Comparison of ENCODE assay signal across 17 cellular contexts in genomic region chr3:187072102-187072501, GRCh38.
DNase-seq lines count a peak whose midpoint lies in the region; ATAC-seq and TF ChIP-seq lines count a peak whose summit lies in the region.
"Had no signal": no experiment of that assay in that cellular context is flagged by ENCODE, and none has a peak within 500 bp of the region (broad histone marks: within the 10 kb centered on the region; RNA-seq: fewer than 3 reads in every experiment).

No MANE protein-coding gene starts in this region.

- peaks cover 11% of the 10 kb centered on the region for H3K36me3 ChIP-seq in cardiac muscle cell
- peaks cover 30% of the 10 kb centered on the region for H3K36me3 ChIP-seq in thymus (ENCODE audit: control insufficient read depth, insufficient read depth)
- peaks cover 22 to 67% (median 50%) of the 10 kb centered on the region in 3 donors for H3K36me3 ChIP-seq in tibial artery

- H3K27me3 Mint-ChIP-seq in activated naive CD8-positive, alpha-beta T cell treated with anti-CD3 and anti-CD28 coated beads, Interleukin-2, amount 10 ng/mL, durations not matched to agents 7 days and 5 days: no peaks in the 10 kb centered on the region

- no peak for ATAC-seq in Right ventricle myocardium superior (ENCODE audit: poor library complexity)
- peak; percentile 22 for ATAC-seq in activated naive CD8-positive, alpha-beta T cell treated with anti-CD3 and anti-CD28 coated beads, Interleukin-2, amount 10 ng/mL, durations not matched to agents 7 days and 5 days (ENCODE audit: low read depth)

- peaks cover 7% of the 10 kb centered on the region for H3K4me1 Mint-ChIP-seq in activated naive CD8-positive, alpha-beta T cell treated with anti-CD3 and anti-CD28 coated beads, Interleukin-2, amount 10 ng/mL, durations not matched to agents 7 days and 5 days
- H3K4me1 Mint-ChIP-seq: nephron progenitor cell had no signal

- DNase-seq in cardiac muscle cell (ENCODE audit: low read depth in 1 of 2, low spot score in 1 of 2): no peak
- no peak for DNase-seq in Right ventricle myocardium superior
- peak; percentile 76 for DNase-seq in NAMALWA (ENCODE audit: low spot score)
- DNase-seq in activated naive CD8-positive, alpha-beta T cell treated with anti-CD3 and anti-CD28 coated beads, Interleukin-2, amount 10 ng/mL, durations not matched to agents 7 days and 5 days: no peak
- no peak for DNase-seq in dorsolateral prefrontal cortex
- no peak for DNase-seq in activated CD8-positive, alpha-beta memory T cell treated with anti-CD3 and anti-CD28 coated beads for 24 hours
- no peak for DNase-seq in tibial artery
- DNase-seq: activated CD8-positive, alpha-beta memory T cell treated with anti-CD3 and anti-CD28 coated beads, Interleukin-2, amount 50 U/mL, for 4 hours; H9; islet precursor cell; mesenchymal stem cell; NCI-H187; nephron progenitor cell; retina; stimulated activated CD4-positive, alpha-beta T cell treated with anti-CD3 and anti-CD28 coated beads, Interleukin-15, amount 100 ng/mL, for 24 hours; T-helper 1 cell had no signal

- intact Hi-C loops in Right ventricle myocardium superior (cut with DNase I): no loop called here
- intact Hi-C loops in dorsolateral prefrontal cortex (cut with DNase I): no loop called here
- intact Hi-C loops in tibial artery (cut with DNase I; ENCODE audit: low total_unique reads): no loop called here

- H3K9me3 Mint-ChIP-seq in activated naive CD8-positive, alpha-beta T cell treated with anti-CD3 and anti-CD28 coated beads, Interleukin-2, amount 10 ng/mL, durations not matched to agents 7 days and 5 days: no peaks in the 10 kb centered on the region
- H3K9me3 Mint-ChIP-seq: H9 had no signal

- H3K9me3 ChIP-seq in cardiac muscle cell (ENCODE audit: low read depth) (no peaks in the 10 kb centered on the region), thymus (ENCODE audit: control insufficient read depth) (no peaks in the 10 kb centered on the region), tibial artery (no peaks in the 10 kb centered on the region)

- POLR2A ChIA-PET in activated naive CD8-positive, alpha-beta T cell treated with anti-CD3 and anti-CD28 coated beads, Interleukin-2, amount 10 ng/mL, durations not matched to agents 7 days and 5 days (lab: Charles Lee): interaction anchor here (1.0 kb wide), 1 partner anchor 45 kb away, joined by 3 read pairs; no protein-coding TSS in a partner anchor

- H3K36me3 Mint-ChIP-seq in activated naive CD8-positive, alpha-beta T cell treated with anti-CD3 and anti-CD28 coated beads, Interleukin-2, amount 10 ng/mL, durations not matched to agents 7 days and 5 days: peaks cover 48% of the 10 kb centered on the region

- H3K27me3 ChIP-seq in cardiac muscle cell (no peaks in the 10 kb centered on the region), thymus (ENCODE audit: control insufficient read depth, insufficient read depth) (no peaks in the 10 kb centered on the region), dorsolateral prefrontal cortex (no peaks in the 10 kb centered on the region), tibial artery (no peaks in the 10 kb centered on the region)

- peak overlapping the region; percentile 71 for H3K27ac ChIP-seq in cardiac muscle cell
- peak overlapping the region; percentile 55 for H3K27ac ChIP-seq in thymus (ENCODE audit: low read depth)
- H3K27ac ChIP-seq in dorsolateral prefrontal cortex: no peak overlapping the region
- no peak overlapping the region for H3K27ac ChIP-seq in tibial artery

- H3K4me3 ChIP-seq in cardiac muscle cell (no peak overlapping the region), thymus (ENCODE audit: low read length) (no peak overlapping the region), dorsolateral prefrontal cortex (no peak overlapping the region), tibial artery (no peak overlapping the region)

- TF ChIP-seq CTCF in cardiac muscle cell (IDR thresholded peaks at IDR 0.05; ENCODE audit: low read depth, low read length) (no peak), dorsolateral prefrontal cortex (IDR thresholded peaks at IDR 0.05 in 54 of 56, conservative IDR thresholded peaks at IDR 0.05 in 2 of 56; ENCODE audit: low read depth in 1 of 56, partially characterized antibody in 56 of 56) (no peak), tibial artery (IDR thresholded peaks at IDR 0.05) (no peak)

- H3K4me3 Mint-ChIP-seq in activated naive CD8-positive, alpha-beta T cell treated with anti-CD3 and anti-CD28 coated beads, Interleukin-2, amount 10 ng/mL, durations not matched to agents 7 days and 5 days: no peak overlapping the region
- H3K4me3 Mint-ChIP-seq: H9, nephron progenitor cell had no signal

- H3K4me1 ChIP-seq in cardiac muscle cell (ENCODE audit: low read depth) (peaks cover 27% of the 10 kb centered on the region), thymus (ENCODE audit: control insufficient read depth, insufficient read depth, low read length) (no peaks in the 10 kb centered on the region), tibial artery (no peaks in the 10 kb centered on the region)

- no peak overlapping the region for H3K27ac Mint-ChIP-seq in activated naive CD8-positive, alpha-beta T cell treated with anti-CD3 and anti-CD28 coated beads, Interleukin-2, amount 10 ng/mL, durations not matched to agents 7 days and 5 days
- H3K27ac Mint-ChIP-seq: nephron progenitor cell had no signal

- 98% methylated on average over 3 of the region's 3 CpGs for WGBS in thymus

Comparison
In these comparisons a context has a peak if more than half of its experiments do, and no peak if none do; other contexts are left out.
1. H3K27ac ChIP-seq: peak in cardiac muscle cell (single experiment) and thymus (single experiment); none in dorsolateral prefrontal cortex (0 of 59) and tibial artery (0 of 2).